Comparison of ENCODE assay signal across 8 cellular contexts in genomic region chr5:141094481-141095262, GRCh38. TPM values are rescaled to one million over a fixed set of nuclear protein-coding genes. Genes with fewer than 3 reads are reported as not detected.
DNase-seq lines count a peak whose midpoint lies in the region; ATAC-seq and TF ChIP-seq lines count a peak whose summit lies in the region.

TSS of gene PCDHB2 (plus strand) at chr5:141094615. CDS start at chr5:141094791, 176 bp downstream.

- peak within 1 kb of the TSS; percentile 54 for H3K27ac ChIP-seq in 22Rv1
- no peak within 1 kb of the TSS for H3K27ac ChIP-seq in RWPE1
- H3K27ac ChIP-seq in uterus = no peak within 1 kb of the TSS

- no peaks in the 10 kb centered on the region for H3K36me3 ChIP-seq in uterus

- no peak for TF ChIP-seq POLR2A in uterus (IDR thresholded peaks at IDR 0.05)

- TF ChIP-seq CTCF in 22Rv1 (IDR thresholded peaks at IDR 0.05) (peak; percentile 91), RWPE1 (conservative IDR thresholded peaks at IDR 0.05; ENCODE audit: low read depth) (peak; percentile 20; the same call in 1 of the 2 replicates), uterus (IDR thresholded peaks at IDR 0.05) (peak in 1 of 4 experiments; percentile 9)

- intact Hi-C loops in uterus (cut with DNase I; ENCODE audit: low total_unique reads) = no loop called here

- POLR2A ChIA-PET in RWPE1 (lab: Yijun Ruan, JAX; ENCODE audit: low non-redundant PET) = no interaction called here

- H3K27me3 Mint-ChIP-seq in activated naive CD8-positive, alpha-beta T cell treated with anti-CD3 and anti-CD28 coated beads, Interleukin-2, amount 50 U/mL, for 24 hours = peaks cover 40% of the 10 kb centered on the region

- H3K27me3 ChIP-seq in uterus = no peaks in the 10 kb centered on the region

- no peaks in the 10 kb centered on the region for H3K4me1 ChIP-seq in uterus

- H3K27ac Mint-ChIP-seq in activated naive CD8-positive, alpha-beta T cell treated with anti-CD3 and anti-CD28 coated beads, Interleukin-2, amount 50 U/mL, for 24 hours = no peak within 1 kb of the TSS

- ATAC-seq in activated naive CD8-positive, alpha-beta T cell treated with anti-CD3 and anti-CD28 coated beads, Interleukin-2, amount 50 U/mL, for 24 hours = no peak

- DNase-seq in HS-5 (ENCODE audit: low read depth) = peak; percentile 34
- peak; percentile 11 for DNase-seq in RWPE1 (ENCODE audit: low spot score)
- DNase-seq in fibroblast of peridontal ligament (ENCODE audit: extremely low read depth) = peak; percentile 43
- DNase-seq in occipital lobe (lab: John Stamatoyannopoulos, UW) = no peak
- DNase-seq in activated naive CD8-positive, alpha-beta T cell treated with anti-CD3 and anti-CD28 coated beads, Interleukin-2, amount 50 U/mL, for 24 hours = no peak
- no peak for DNase-seq in NCI-H1105 (lab: John Stamatoyannopoulos, UW)
- DNase-seq in uterus = no peak

- peaks cover 39% of the 10 kb centered on the region for H3K9me3 Mint-ChIP-seq in activated naive CD8-positive, alpha-beta T cell treated with anti-CD3 and anti-CD28 coated beads, Interleukin-2, amount 50 U/mL, for 24 hours

- H3K4me3 ChIP-seq in uterus = peak within 1 kb of the TSS in 1 of 2 donors; percentile 14

- CTCF ChIA-PET in RWPE1 (lab: Yijun Ruan, JAX) = interaction anchor here (0.6 to 1.1 kb wide), 6 partner anchors 8 to 676 kb away, joined by 3 to 4 read pairs (median 3); no protein-coding TSS in a partner anchor

- no peaks in the 10 kb centered on the region for H3K4me1 Mint-ChIP-seq in activated naive CD8-positive, alpha-beta T cell treated with anti-CD3 and anti-CD28 coated beads, Interleukin-2, amount 50 U/mL, for 24 hours

- H3K9me3 ChIP-seq in uterus = peaks cover 0 to 31% of the 10 kb centered on the region in 2 donors

- no peak within 1 kb of the TSS for H3K4me3 Mint-ChIP-seq in activated naive CD8-positive, alpha-beta T cell treated with anti-CD3 and anti-CD28 coated beads, Interleukin-2, amount 50 U/mL, for 24 hours

- peaks cover 8% of the 10 kb centered on the region for H3K36me3 Mint-ChIP-seq in activated naive CD8-positive, alpha-beta T cell treated with anti-CD3 and anti-CD28 coated beads, Interleukin-2, amount 50 U/mL, for 24 hours (ENCODE audit: low read depth)

RNA-seq across cellular contexts. Expression of gene PCDHB2, which starts in this region (rescaled TPM):
- total RNA-seq in occipital lobe = 14.2 TPM
- 1 to 10 TPM in 3 of 4 donors, not detected in 1; 2.3 to 8.4 (median 4.9) TPM for total RNA-seq in uterus

Comparison
In these comparisons a context has a peak if more than half of its experiments do, and no peak if none do; other contexts are left out.
1. DNase-seq: peak in HS-5 (single experiment), RWPE1 (single experiment) and fibroblast of peridontal ligament (single experiment); none in occipital lobe (single experiment), activated naive CD8-positive, alpha-beta T cell treated with anti-CD3 and anti-CD28 coated beads, Interleukin-2, amount 50 U/mL, for 24 hours (single experiment), NCI-H1105 (single experiment) and uterus (0 of 2).